Comparison of ENCODE assay signal across 1 cellular context in genomic region chr2:1254662-1255372, GRCh38.
TF ChIP-seq lines count a peak whose summit lies in the region.

No MANE protein-coding gene starts in this region.

TF ChIP-seq in H1, 55 proteins besides CTCF, POLR2A, EP300 and RAD21 (continued from another document):
- TF ChIP-seq CEBPB (IDR thresholded peaks at IDR 0.05; ENCODE audit: low read depth, low read length) (no peak), CTBP2 (IDR thresholded peaks at IDR 0.05; ENCODE audit: borderline replicate concordance, insufficient read depth, insufficient read length, low read length) (no peak), POU5F1 (IDR thresholded peaks at IDR 0.05; ENCODE audit: low read depth, low read length) (no peak), SIRT6 (IDR thresholded peaks at IDR 0.05; ENCODE audit: low read length) (no peak), BRCA1 (IDR thresholded peaks at IDR 0.05; ENCODE audit: low read depth, low read length) (no peak), HDAC2 (IDR thresholded peaks at IDR 0.05; ENCODE audit: borderline replicate concordance in 1 of 2, low read depth in 2 of 2, low read length in 2 of 2) (no peak), KDM4A (IDR thresholded peaks at IDR 0.05; ENCODE audit: low read depth, low read length, severe bottlenecking) (no peak), TBP (IDR thresholded peaks at IDR 0.05; ENCODE audit: low read depth, low read length) (no peak), SIN3A (conservative IDR thresholded peaks at IDR 0.05 in 1 of 2, IDR thresholded peaks at IDR 0.05 in 1 of 2; ENCODE audit: low read depth in 1 of 2, low read length in 2 of 2) (no peak), GTF2F1 (IDR thresholded peaks at IDR 0.05; ENCODE audit: borderline replicate concordance, low read depth, low read length) (no peak), POLR2AphosphoS5 (IDR thresholded peaks at IDR 0.05; ENCODE audit: low read depth, low read length) (no peak)
